In the genomic region with DNA sequence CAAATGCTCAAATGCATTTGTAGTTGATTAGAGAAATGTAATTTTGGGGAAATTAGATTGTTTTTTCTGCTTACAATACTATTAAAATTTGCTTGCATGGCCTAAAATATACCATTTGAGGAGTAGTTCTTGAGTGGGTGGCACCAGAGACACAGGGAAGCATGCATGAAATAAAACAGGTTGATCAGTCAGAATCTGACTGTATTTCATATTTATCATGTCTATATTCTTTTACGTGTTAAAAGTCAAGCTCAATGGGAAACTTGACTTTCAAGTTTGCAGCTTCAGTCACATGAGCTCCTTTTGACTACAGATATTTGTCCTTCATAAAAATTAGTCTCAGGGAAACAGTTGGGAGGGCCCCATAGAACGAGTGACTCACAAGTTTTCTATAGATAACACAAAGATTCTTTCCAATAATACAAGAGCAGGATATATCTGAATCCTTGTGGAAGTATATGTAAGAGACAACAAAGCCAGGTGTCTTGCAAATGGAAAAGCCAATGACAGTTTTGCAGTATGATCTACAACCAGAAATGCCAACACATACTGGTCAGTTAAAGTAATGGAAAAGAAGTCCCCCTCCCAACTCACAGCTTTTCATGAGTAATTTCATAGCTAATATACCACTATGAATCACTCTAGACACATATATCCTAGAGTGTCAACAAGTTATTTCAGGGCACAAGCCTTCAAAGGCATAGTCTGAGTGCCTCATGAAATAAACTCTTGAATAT, we compare ENCODE assay signal across 9 cellular contexts. TPM values are rescaled to one million over a fixed set of nuclear protein-coding genes. Genes with fewer than 3 reads are reported as not detected.
A peak's percentile ranks its signal among the peaks of the same experiment; 100 is the strongest.
DNase-seq lines count a peak whose midpoint lies in the region; ATAC-seq, FAIRE-seq and TF ChIP-seq lines count a peak whose summit lies in the region.
"Had no signal": no experiment of that assay in that cellular context is flagged by ENCODE, and none has a peak within 500 bp of the region (broad histone marks: within the 10 kb centered on the region; RNA-seq: fewer than 3 reads in every experiment).

No MANE protein-coding gene starts in this region.

- no peak overlapping the region for H3K4me3 Mint-ChIP-seq in activated T-cell treated with anti-CD3 and anti-CD28 coated beads, Interleukin-2, amount 50 U/mL, for 4 hours
- H3K4me3 Mint-ChIP-seq in stimulated activated memory B cell treated with anti-CD40 and anti-IgM and Interleukin-4, amounts not matched to agents 10 μg/mL and 1 μg/mL and 100 μg/mL, for 72 hours: no peak overlapping the region

- TF ChIP-seq POLR2A in esophagus squamous epithelium (IDR thresholded peaks at IDR 0.05): no peak

- H3K9me3 ChIP-seq in esophagus squamous epithelium: no peaks in the 10 kb centered on the region

- peaks cover 0 to 81% (median 5%) of the 10 kb centered on the region in 3 donors for H3K36me3 ChIP-seq in esophagus squamous epithelium

- H3K4me1 Mint-ChIP-seq in activated T-cell treated with anti-CD3 and anti-CD28 coated beads, Interleukin-2, amount 50 U/mL, for 4 hours (ENCODE audit: low read depth): peaks cover 28% of the 10 kb centered on the region
- peaks cover 15% of the 10 kb centered on the region for H3K4me1 Mint-ChIP-seq in stimulated activated memory B cell treated with anti-CD40 and anti-IgM and Interleukin-4, amounts not matched to agents 10 μg/mL and 1 μg/mL and 100 μg/mL, for 72 hours

- peaks cover 0 to 23% (median 6%) of the 10 kb centered on the region in 3 donors for H3K4me1 ChIP-seq in esophagus squamous epithelium

- H3K27ac Mint-ChIP-seq in stimulated activated memory B cell treated with anti-CD40 and anti-IgM and Interleukin-4, amounts not matched to agents 10 μg/mL and 1 μg/mL and 100 μg/mL, for 72 hours: peak overlapping the region; percentile 75

- no peaks in the 10 kb centered on the region for H3K27me3 ChIP-seq in esophagus squamous epithelium

- no peak for TF ChIP-seq CTCF in esophagus squamous epithelium (IDR thresholded peaks at IDR 0.05)

- peak; percentile 95 to 98 for ATAC-seq in activated T-cell treated with anti-CD3 and anti-CD28 coated beads, Interleukin-2, amount 50 U/mL, for 4 hours
- ATAC-seq in stimulated activated memory B cell treated with anti-CD40 and anti-IgM and Interleukin-4, amounts not matched to agents 10 μg/mL and 1 μg/mL and 100 μg/mL, for 72 hours: peak; percentile 70
- no peak for ATAC-seq in HG03354 (IDR thresholded peaks at IDR 0.05; ENCODE audit: poor library complexity, severe bottlenecking, unreplicated experiment)
- ATAC-seq in GM18511 (IDR thresholded peaks at IDR 0.05; ENCODE audit: unreplicated experiment): no peak

- FAIRE-seq in RCC 7860 (lab: Jason Lieb, UNC): no peak

- peak overlapping the region in 3 of 4 donors; percentile 37 to 75 (median 67) for H3K27ac ChIP-seq in esophagus squamous epithelium

- H3K36me3 Mint-ChIP-seq in activated T-cell treated with anti-CD3 and anti-CD28 coated beads, Interleukin-2, amount 50 U/mL, for 4 hours (ENCODE audit: insufficient read depth): peaks cover 31% of the 10 kb centered on the region
- peaks cover 43% of the 10 kb centered on the region for H3K36me3 Mint-ChIP-seq in stimulated activated memory B cell treated with anti-CD40 and anti-IgM and Interleukin-4, amounts not matched to agents 10 μg/mL and 1 μg/mL and 100 μg/mL, for 72 hours

- 21 to 52% methylated on average over 2 of the region's 2 CpGs for WGBS in esophagus squamous epithelium, 2 donors

- intact Hi-C loops in esophagus squamous epithelium (cut with DNase I): no loop called here

- DNase-seq in activated T-cell treated with anti-CD3 and anti-CD28 coated beads, Interleukin-2, amount 50 U/mL, for 4 hours: no peak
- no peak for DNase-seq in activated T-cell treated with anti-CD3 and anti-CD28 coated beads, Interleukin-2, amount 50 U/mL, for 1 hour
- peak; percentile 38 for DNase-seq in RCC 7860 (ENCODE audit: low spot score)
- DNase-seq in esophagus squamous epithelium (lab: John Stamatoyannopoulos, UW): no peak
- no peak for DNase-seq in putamen (ENCODE audit: low spot score)
- DNase-seq: NCI-H187 treated with DMSO at 0.1 percent for 48 hours had no signal

- no peaks in the 10 kb centered on the region for H3K27me3 Mint-ChIP-seq in activated T-cell treated with anti-CD3 and anti-CD28 coated beads, Interleukin-2, amount 50 U/mL, for 4 hours (ENCODE audit: low read depth)
- H3K27me3 Mint-ChIP-seq in stimulated activated memory B cell treated with anti-CD40 and anti-IgM and Interleukin-4, amounts not matched to agents 10 μg/mL and 1 μg/mL and 100 μg/mL, for 72 hours: no peaks in the 10 kb centered on the region

- H3K9me3 Mint-ChIP-seq in activated T-cell treated with anti-CD3 and anti-CD28 coated beads, Interleukin-2, amount 50 U/mL, for 4 hours: no peaks in the 10 kb centered on the region
- H3K9me3 Mint-ChIP-seq in stimulated activated memory B cell treated with anti-CD40 and anti-IgM and Interleukin-4, amounts not matched to agents 10 μg/mL and 1 μg/mL and 100 μg/mL, for 72 hours: no peaks in the 10 kb centered on the region

- no peak overlapping the region for H3K4me3 ChIP-seq in esophagus squamous epithelium

RNA-seq across cellular contexts. Expression of gene CORO6, which starts 42.2 kb away (rescaled TPM):
- total RNA-seq in activated T-cell treated with anti-CD3 and anti-CD28 coated beads, Interleukin-2, amount 50 U/mL, for 4 hours: 10 to 100 TPM in 2 of 3 donors, 1 to 10 TPM in 1; 9.8 to 12.3 (median 11.8) TPM
- total RNA-seq in esophagus squamous epithelium: 10 to 100 TPM in 1 of 4 donors, 1 to 10 TPM in 3; 2.0 to 39.9 (median 6.5) TPM

Comparison
In these comparisons a context has a peak if more than half of its experiments do, and no peak if none do; other contexts are left out.
1. ATAC-seq: peak in activated T-cell treated with anti-CD3 and anti-CD28 coated beads, Interleukin-2, amount 50 U/mL, for 4 hours (2 of 2) and stimulated activated memory B cell treated with anti-CD40 and anti-IgM and Interleukin-4, amounts not matched to agents 10 μg/mL and 1 μg/mL and 100 μg/mL, for 72 hours (single experiment); none in HG03354 (single experiment) and GM18511 (single experiment).